Comparison of ENCODE assay signal across 33 cellular contexts in genomic region chr4:116500225-116500624, GRCh38.
"Had no signal": no experiment of that assay in that cellular context is flagged by ENCODE, and none has a peak within 500 bp of the region (broad histone marks: within the 10 kb centered on the region; RNA-seq: fewer than 3 reads in every experiment).

No MANE protein-coding gene starts in this region.

- H3K36me3 ChIP-seq: adrenal gland, ascending aorta, brain microvascular endothelial cell, breast epithelium, cardiac muscle cell had no signal

- ATAC-seq: activated naive CD4-positive, alpha-beta T cell treated with anti-CD3 and anti-CD28 coated beads, Interleukin-2, amount 50 U/mL, for 72 hours; activated naive CD8-positive, alpha-beta T cell treated with anti-CD3 and anti-CD28 coated beads, Interleukin-2, amount 50 U/mL, for 24 hours; activated T-cell treated with anti-CD3 and anti-CD28 coated beads, Interleukin-2, amount 50 U/mL, for 4 hours; activated T-cell treated with anti-CD3 and anti-CD28 coated beads, Interleukin-2, amount 50 U/mL, for 72 hours; activated T-helper 17 cell treated with anti-CD3 and anti-CD28 coated beads, Interleukin-2, amount 50 U/mL, for 72 hours; body of pancreas had no signal

- DNase-seq: activated effector memory CD4-positive, alpha-beta T cell treated with anti-CD3 and anti-CD28 coated beads, Interleukin-2, amount 50 U/mL, for 16 hours; activated effector memory CD4-positive, alpha-beta T cell treated with Interleukin-2 at 50 U/mL for 16 hours; activated gamma-delta T cell; activated gamma-delta T cell treated with Interleukin-2 at 50 U/mL for 16 hours; activated naive CD4-positive, alpha-beta T cell; activated naive CD4-positive, alpha-beta T cell treated with anti-CD3 and anti-CD28 coated beads for 36 hours; activated naive CD4-positive, alpha-beta T cell treated with anti-CD3 and anti-CD28 coated beads, Interleukin-2, amount 10 ng/mL, durations not matched to agents 7 days and 5 days; activated naive CD4-positive, alpha-beta T cell treated with anti-CD3 and anti-CD28 coated beads, Interleukin-2, amount 50 U/mL, for 16 hours; activated naive CD4-positive, alpha-beta T cell treated with Interleukin-2 at 50 U/mL for 16 hours; activated naive CD8-positive, alpha-beta T cell treated with anti-CD3 and anti-CD28 coated beads for 36 hours; activated naive CD8-positive, alpha-beta T cell treated with anti-CD3 and anti-CD28 coated beads, Interleukin-2, amount 10 ng/mL, durations not matched to agents 7 days and 5 days; activated naive CD8-positive, alpha-beta T cell treated with anti-CD3 and anti-CD28 coated beads, Interleukin-2, amount 50 U/mL, for 24 hours; activated T-cell treated with anti-CD3 and anti-CD28 coated beads for 4 hours; activated T-cell treated with anti-CD3 and anti-CD28 coated beads, Interleukin-2, amount 50 U/mL, for 1 hour; activated T-cell treated with anti-CD3 and anti-CD28 coated beads, Interleukin-2, amount 50 U/mL, for 24 hours; activated T-cell treated with anti-CD3 and anti-CD28 coated beads, Interleukin-2, amount 50 U/mL, for 4 hours; activated T-cell treated with anti-CD3 and anti-CD28 coated beads, Interleukin-2, amount 50 U/mL, for 48 hours; activated T-cell treated with anti-CD3 and anti-CD28 coated beads, Interleukin-2, amount 50 U/mL, for 72 hours; adrenal gland; amniotic stem cell; amygdala; anterior cingulate cortex; aorta; body of pancreas; brain microvascular endothelial cell; caudate nucleus; central memory CD4-positive, alpha-beta T cell; cerebellar nuclear complex had no signal

- H3K4me1 ChIP-seq: adrenal gland, ascending aorta, body of pancreas, breast epithelium had no signal

- H3K27me3 ChIP-seq: adrenal gland, ascending aorta, body of pancreas, brain microvascular endothelial cell, breast epithelium, cardiac muscle cell had no signal

- H3K9me3 ChIP-seq: adrenal gland, ascending aorta, body of pancreas, breast epithelium had no signal

- H3K4me3 ChIP-seq: adrenal gland, ascending aorta, body of pancreas, breast epithelium, cardiac muscle cell had no signal

- H3K27ac ChIP-seq: adrenal gland, ascending aorta, body of pancreas, brain microvascular endothelial cell, breast epithelium, cardiac muscle cell had no signal
